Comparison of ENCODE assay signal across 8 cellular contexts in the genomic region with DNA sequence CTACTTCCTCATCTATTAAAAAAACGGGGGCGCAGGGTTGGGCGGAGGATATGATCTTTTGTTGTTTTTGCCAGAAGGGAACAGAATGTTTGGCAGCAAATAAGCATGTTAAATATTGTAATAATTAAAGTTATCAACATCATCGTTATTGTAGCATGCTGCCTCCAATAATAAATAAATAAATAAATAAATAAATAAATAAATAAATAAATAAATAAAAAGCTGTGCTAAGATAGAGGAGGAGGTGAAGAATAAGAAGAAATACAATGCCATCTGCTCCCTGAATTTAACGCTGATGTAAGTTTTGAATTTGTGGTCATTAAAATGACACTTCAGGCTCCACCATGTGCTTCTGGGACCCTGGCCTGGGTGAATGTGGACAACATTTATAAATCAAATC.
"Had no signal": no experiment of that assay in that cellular context is flagged by ENCODE, and none has a peak within 500 bp of the region (broad histone marks: within the 10 kb centered on the region; RNA-seq: fewer than 3 reads in every experiment).

No MANE protein-coding gene starts in this region.

- DNase-seq: IMR-90, KBM-7, KG1 had no signal

- H3K4me3 ChIP-seq: K562 had no signal

- H3K27ac ChIP-seq: HL-60, KMS-11 had no signal

- H3K4me2 ChIP-seq: KMS-11 had no signal

- FAIRE-seq: HepG2, HTR-8/SVneo, K562 had no signal

- ATAC-seq: HepG2, K562 had no signal
